ENCODE assay signal across 1 cellular context in genomic region chr19:49920624-49921363, GRCh38.
TF ChIP-seq lines count a peak whose summit lies in the region.

No MANE protein-coding gene starts in this region.

TF ChIP-seq in HEK293, 187 proteins besides CTCF, POLR2A, EP300 and RAD21:
- no peak for TF ChIP-seq KLF17 (tag by site-specific recombination; IDR thresholded peaks at IDR 0.05)
- TF ChIP-seq ZNF10 (tag by site-specific recombination; IDR thresholded peaks at IDR 0.05): 0 out of 2 replicates have a peak, but pooled peaks have one; percentile 44
- TF ChIP-seq PRDM1 (tag by site-specific recombination; IDR thresholded peaks at IDR 0.05): peak; percentile 40; the same call in 1 of the 2 replicates
- TF ChIP-seq PBX3 (CRISPR knock-in tag; IDR thresholded peaks at IDR 0.05): no peak
- TF ChIP-seq ZNF169 (tag by site-specific recombination; IDR thresholded peaks at IDR 0.05): no peak
- TF ChIP-seq ZNF776 (tag by site-specific recombination; IDR thresholded peaks at IDR 0.05; ENCODE audit: borderline replicate concordance): no peak
- no peak for TF ChIP-seq ZNF274 (IDR thresholded peaks at IDR 0.05; ENCODE audit: low read length)
- TF ChIP-seq ZNF274 (tag by site-specific recombination; IDR thresholded peaks at IDR 0.05; ENCODE audit: borderline replicate concordance): no peak
- no peak for TF ChIP-seq SP3 (tag by site-specific recombination; IDR thresholded peaks at IDR 0.05)
